13 cellular contexts compared by ENCODE assay signal in genomic region chr1:222750651-222751050, GRCh38. TPM values are rescaled to one million over a fixed set of nuclear protein-coding genes. Genes with fewer than 3 reads are reported as not detected.
DNase-seq lines count a peak whose midpoint lies in the region; ATAC-seq and TF ChIP-seq lines count a peak whose summit lies in the region.
"Had no signal": no experiment of that assay in that cellular context is flagged by ENCODE, and none has a peak within 500 bp of the region (broad histone marks: within the 10 kb centered on the region; RNA-seq: fewer than 3 reads in every experiment).

No MANE protein-coding gene starts in this region.

- peaks cover 50 to 70% (median 69%) of the 10 kb centered on the region in 3 donors for H3K4me1 Mint-ChIP-seq in naive B cell

- H3K4me3 Mint-ChIP-seq in naive B cell: peak overlapping the region; percentile 10 to 87 (median 78)

- H3K27ac ChIP-seq in breast epithelium: no peak overlapping the region
- H3K27ac ChIP-seq: adrenal gland had no signal

- no peaks in the 10 kb centered on the region for H3K36me3 ChIP-seq in breast epithelium
- H3K36me3 ChIP-seq: adrenal gland had no signal

- TF ChIP-seq CTCF in breast epithelium (IDR thresholded peaks at IDR 0.05): no peak

- H3K4me3 ChIP-seq in breast epithelium: no peak overlapping the region
- H3K4me3 ChIP-seq: adrenal gland had no signal

- peaks cover 0 to 8% of the 10 kb centered on the region in 2 donors for H3K4me1 ChIP-seq in breast epithelium
- H3K4me1 ChIP-seq: Caco-2 had no signal

- intact Hi-C loops in breast epithelium (cut with DNase I; ENCODE audit: low total_unique reads): no loop called here

- H3K36me3 Mint-ChIP-seq in naive B cell: peaks cover 20 to 30% of the 10 kb centered on the region in 2 donors

- H3K27me3 ChIP-seq in breast epithelium: no peaks in the 10 kb centered on the region
- H3K27me3 ChIP-seq: adrenal gland had no signal

- peak; percentile 52 for DNase-seq in naive B cell
- no peak for DNase-seq in DMS114 treated with DMSO at 0.1 percent for 48 hours (lab: John Stamatoyannopoulos, UW; ENCODE audit: unreplicated experiment)
- no peak for DNase-seq in breast epithelium (ENCODE audit: low spot score in 2 of 2)
- DNase-seq in SK-N-DZ (ENCODE audit: low spot score): no peak
- DNase-seq: adrenal gland; Caco-2; NCI-H1048; stimulated activated CD4-positive, alpha-beta T cell treated with anti-CD3 and anti-CD28 coated beads, Interleukin-4, amount 100 ng/mL, for 24 hours; SW 1271 had no signal

- TF ChIP-seq POLR2A in breast epithelium (IDR thresholded peaks at IDR 0.05): no peak

- peaks cover 0 to 1% (median 0%) of the 10 kb centered on the region in 7 donors for H3K9me3 Mint-ChIP-seq in naive B cell

- peak overlapping the region; percentile 62 to 97 (median 94) for H3K27ac Mint-ChIP-seq in naive B cell

- ATAC-seq in GM18909 (IDR thresholded peaks at IDR 0.05; ENCODE audit: poor library complexity, unreplicated experiment) (peak; percentile 85), GM21723 (IDR thresholded peaks at IDR 0.05; ENCODE audit: unreplicated experiment) (peak; percentile 94), HG03280 (IDR thresholded peaks at IDR 0.05; ENCODE audit: unreplicated experiment) (peak; percentile 80), naive B cell (ENCODE audit: low read depth in 2 of 2) (peak; percentile 90)

- H3K27me3 Mint-ChIP-seq in naive B cell: no peaks in the 10 kb centered on the region

- H3K9me3 ChIP-seq in breast epithelium: no peaks in the 10 kb centered on the region
- H3K9me3 ChIP-seq: adrenal gland, Caco-2 had no signal

RNA-seq across cellular contexts. Expression of gene FAM177B, which starts 13.6 kb away (rescaled TPM):
- polyA plus RNA-seq in naive B cell (ENCODE audit: low read depth in 6 of 6): 100 to 1,000 TPM in 2 of 6 donors, 10 to 100 TPM in 4; 38.4 to 120 (median 66.8) TPM
- total RNA-seq in breast epithelium: 1 to 10 TPM; 1.4 to 2.3 (median 2.3) TPM
- not detected in 2 replicates for polyA plus RNA-seq in SK-N-DZ (2014; cell fraction: cytosol; rRNA removed)
- not detected in 2 replicates for polyA plus RNA-seq in SK-N-DZ (2014; cell fraction: nucleus; rRNA removed)
- total RNA-seq: Caco-2, temporal lobe had no signal

RNA-seq across cellular contexts. Expression of gene BROX, which starts 38.3 kb away (rescaled TPM):
- 10 to 100 TPM; 12.1 to 19.0 (median 14.7) TPM for polyA plus RNA-seq in naive B cell (ENCODE audit: low read depth in 6 of 6)
- 10 to 100 TPM; 38.3 to 85.2 (median 45.6) TPM for total RNA-seq in breast epithelium
- polyA plus RNA-seq in SK-N-DZ (2014; cell fraction: cytosol; rRNA removed): 18.4 and 32.4 TPM in 2 replicates
- polyA plus RNA-seq in SK-N-DZ (2014; cell fraction: nucleus; rRNA removed): 5.2 and 13.7 TPM in 2 replicates

RNA-seq across cellular contexts. Expression of gene AIDA, which starts 38.4 kb away (rescaled TPM):
- 100 to 1,000 TPM in 2 of 6 donors, 10 to 100 TPM in 4; 78.6 to 104 (median 82.1) TPM for polyA plus RNA-seq in naive B cell (ENCODE audit: low read depth in 6 of 6)
- total RNA-seq in breast epithelium: 10 to 100 TPM; 52.2 to 88.0 (median 58.3) TPM
- polyA plus RNA-seq in SK-N-DZ (2014; cell fraction: cytosol; rRNA removed): 16.5 and 21.4 TPM in 2 replicates
- 11.9 and 15.7 TPM in 2 replicates for polyA plus RNA-seq in SK-N-DZ (2014; cell fraction: nucleus; rRNA removed)
